9 cellular contexts compared by ENCODE assay signal in the genomic region with DNA sequence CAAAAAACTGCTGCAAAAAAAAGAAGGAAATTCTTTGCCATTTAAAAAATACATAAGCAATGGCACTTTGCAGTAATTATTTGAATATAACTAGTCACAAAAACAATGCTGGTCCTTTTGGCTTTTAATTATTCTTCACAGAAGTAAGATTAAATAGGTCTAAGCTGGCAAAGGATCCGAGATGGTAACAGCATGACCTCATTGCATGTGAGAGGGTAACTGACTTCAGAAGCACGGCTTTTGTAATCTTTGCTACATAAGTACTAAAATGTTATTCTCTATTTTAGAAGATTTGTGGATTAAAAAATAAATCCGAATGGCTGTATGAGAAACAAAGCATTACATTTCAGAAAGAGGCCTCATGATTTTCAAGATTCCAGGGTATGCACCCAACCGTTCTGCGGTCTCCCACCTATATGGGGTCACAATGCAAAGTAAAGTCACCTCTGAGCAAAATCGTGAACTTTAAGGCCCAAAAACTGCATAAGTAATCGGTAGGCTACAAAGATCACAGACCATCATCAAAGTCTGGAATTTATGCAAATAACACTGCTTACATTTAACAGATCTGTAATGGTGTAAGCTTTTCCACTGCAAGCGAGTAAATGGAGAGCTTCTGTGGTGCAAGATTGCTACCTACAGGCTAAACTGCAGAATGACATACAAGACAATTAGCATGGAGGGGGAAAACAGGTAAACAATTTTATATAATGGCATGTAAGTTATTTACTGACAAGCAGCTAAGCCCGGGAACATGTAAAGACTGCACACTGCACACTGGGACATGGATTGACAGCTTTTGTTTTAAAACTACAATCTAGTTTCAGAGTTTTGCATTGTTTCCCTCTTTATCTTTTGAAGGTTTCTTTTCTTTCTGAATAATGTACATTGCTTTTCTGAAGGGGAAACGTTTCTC.
DNase-seq lines count a peak whose midpoint lies in the region; ATAC-seq and TF ChIP-seq lines count a peak whose summit lies in the region.
"Had no signal": no experiment of that assay in that cellular context is flagged by ENCODE, and none has a peak within 500 bp of the region (broad histone marks: within the 10 kb centered on the region; RNA-seq: fewer than 3 reads in every experiment).

No MANE protein-coding gene starts in this region.

- POLR2A ChIA-PET in activated CD4-positive, alpha-beta T cell treated with anti-CD3 and anti-CD28 coated beads for 36 hours (lab: Charles Lee): no interaction called here

- intact Hi-C loops in activated CD4-positive, alpha-beta T cell treated with anti-CD3 and anti-CD28 coated beads for 36 hours (cut with DNase I, micrococcal nuclease): loop anchor here (1.0 to 10.0 kb wide), 11 partner anchors 57 to 1269 kb away; partner anchors contain the start of genes KIAA0825 (in 1 of the 2), NR2F1-AS1 (in 1 of the 2) and SLF1 (in 1 of the 2)
- intact Hi-C loops in adrenal gland (cut with DNase I): no loop called here
- intact Hi-C loops in stomach (cut with DNase I; ENCODE audit: low total_unique reads): no loop called here

- H3K27ac ChIP-seq in adrenal gland (no peak overlapping the region), stomach (no peak overlapping the region)
- H3K27ac ChIP-seq: neutrophil had no signal

- H3K4me3 Mint-ChIP-seq in activated CD4-positive, alpha-beta T cell treated with anti-CD3 and anti-CD28 coated beads for 36 hours: no peak overlapping the region
- H3K4me3 Mint-ChIP-seq in immature natural killer cell: no peak overlapping the region

- no peaks in the 10 kb centered on the region for H3K27me3 Mint-ChIP-seq in activated CD4-positive, alpha-beta T cell treated with anti-CD3 and anti-CD28 coated beads for 36 hours
- H3K27me3 Mint-ChIP-seq in immature natural killer cell (ENCODE audit: low read depth in 3 of 3): peaks cover 0 to 4% (median 1%) of the 10 kb centered on the region in 3 donors

- H3K4me1 Mint-ChIP-seq in activated CD4-positive, alpha-beta T cell treated with anti-CD3 and anti-CD28 coated beads for 36 hours: peaks cover 8% of the 10 kb centered on the region
- H3K4me1 Mint-ChIP-seq in immature natural killer cell: no peaks in the 10 kb centered on the region

- TF ChIP-seq EP300 in stomach (IDR thresholded peaks at IDR 0.05): no peak

- H3K9me3 ChIP-seq in adrenal gland (replicated peaks in 1 of 3) (no peaks in the 10 kb centered on the region), stomach (no peaks in the 10 kb centered on the region)
- H3K9me3 ChIP-seq: neutrophil had no signal

- WGBS in adrenal gland, 4 donors: 35 to 42% (median 36%) methylated on average over 10 of the region's 10 CpGs
- WGBS in stomach, 5 donors: 32 to 35% (median 33%) methylated on average over 10 of the region's 10 CpGs

- CTCF ChIA-PET in activated CD4-positive, alpha-beta T cell treated with anti-CD3 and anti-CD28 coated beads for 36 hours (lab: Charles Lee): interaction anchor here (0.6 to 1.8 kb wide), 17 partner anchors 8 to 1243 kb away, joined by 3 to 11 read pairs (median 3); partner anchors contain the start of genes KIAA0825 and SLF1

- peak; percentile 31 to 54 (median 52) for TF ChIP-seq CTCF in adrenal gland (IDR thresholded peaks at IDR 0.05)
- TF ChIP-seq CTCF in stomach (IDR thresholded peaks at IDR 0.05): peak in 4 of 7 experiments; percentile 23 to 52 (median 36)

- H3K4me3 ChIP-seq in adrenal gland: no peak overlapping the region
- no peak overlapping the region for H3K4me3 ChIP-seq in stomach

- H3K27me3 ChIP-seq in adrenal gland (no peaks in the 10 kb centered on the region), stomach (no peaks in the 10 kb centered on the region)
- H3K27me3 ChIP-seq: neutrophil had no signal

- peak; percentile 43 for DNase-seq in activated CD4-positive, alpha-beta T cell treated with anti-CD3 and anti-CD28 coated beads for 36 hours
- no peak for DNase-seq in activated CD4-positive, alpha-beta T cell treated with anti-CD3 and anti-CD28 coated beads, Interleukin-2, amount 50 U/mL, for 1 hour
- peak; percentile 84 for DNase-seq in NCI-H748 (lab: John Stamatoyannopoulos, UW; ENCODE audit: unreplicated experiment)
- peak in 2 of 7 donors; percentile 7 to 10 for DNase-seq in adrenal gland
- DNase-seq in immature natural killer cell: peak; percentile 12 to 56 (median 32)
- DNase-seq in stomach: no peak

- no peak for TF ChIP-seq POLR2A in adrenal gland (IDR thresholded peaks at IDR 0.05)
- no peak for TF ChIP-seq POLR2A in stomach (IDR thresholded peaks at IDR 0.05)

- ATAC-seq in activated CD4-positive, alpha-beta T cell treated with anti-CD3 and anti-CD28 coated beads for 36 hours: peak; percentile 87
- ATAC-seq in GM19397 (IDR thresholded peaks at IDR 0.05; ENCODE audit: unreplicated experiment) (peak; percentile 85), HG03342 (IDR thresholded peaks at IDR 0.05; ENCODE audit: unreplicated experiment) (peak; percentile 95)

- H3K36me3 ChIP-seq in adrenal gland (replicated peaks in 1 of 2) (no peaks in the 10 kb centered on the region), stomach (peaks cover 0 to 6% (median 0%) of the 10 kb centered on the region in 4 donors)

- H3K9me3 Mint-ChIP-seq in activated CD4-positive, alpha-beta T cell treated with anti-CD3 and anti-CD28 coated beads for 36 hours (ENCODE audit: low read depth): no peaks in the 10 kb centered on the region
- no peaks in the 10 kb centered on the region for H3K9me3 Mint-ChIP-seq in immature natural killer cell

- no peak overlapping the region for H3K27ac Mint-ChIP-seq in activated CD4-positive, alpha-beta T cell treated with anti-CD3 and anti-CD28 coated beads for 36 hours
- no peak overlapping the region for H3K27ac Mint-ChIP-seq in immature natural killer cell

- H3K36me3 Mint-ChIP-seq in activated CD4-positive, alpha-beta T cell treated with anti-CD3 and anti-CD28 coated beads for 36 hours (ENCODE audit: low read depth): no peaks in the 10 kb centered on the region
- H3K36me3 Mint-ChIP-seq in immature natural killer cell: no peaks in the 10 kb centered on the region

- no peaks in the 10 kb centered on the region for H3K4me1 ChIP-seq in adrenal gland (replicated peaks in 1 of 2)
- peaks cover 0 to 6% (median 3%) of the 10 kb centered on the region in 4 donors for H3K4me1 ChIP-seq in stomach

Comparison
In these comparisons a context has a peak if more than half of its experiments do, and no peak if none do; other contexts are left out.
1. DNase-seq: peak in activated CD4-positive, alpha-beta T cell treated with anti-CD3 and anti-CD28 coated beads for 36 hours (single experiment), NCI-H748 (single experiment) and immature natural killer cell (3 of 3); none in activated CD4-positive, alpha-beta T cell treated with anti-CD3 and anti-CD28 coated beads, Interleukin-2, amount 50 U/mL, for 1 hour (single experiment) and stomach (single experiment).
2. intact Hi-C loops: an anchor here in activated CD4-positive, alpha-beta T cell treated with anti-CD3 and anti-CD28 coated beads for 36 hours (1.0 to 10.0 kb wide); none called in adrenal gland and stomach.
3. Peak in every context shown above with its lines, with median percentiles within 50 percentile points of each other: ATAC-seq.